ENCODE assay signal across 8 cellular contexts in genomic region chr6:129671442-129672344, GRCh38. TPM values are rescaled to one million over a fixed set of nuclear protein-coding genes. Genes with fewer than 3 reads are reported as not detected.
DNase-seq lines count a peak whose midpoint lies in the region; ATAC-seq and TF ChIP-seq lines count a peak whose summit lies in the region.

No MANE protein-coding gene starts in this region.

- WGBS in liver = 80% methylated on average over 10 of the region's 10 CpGs
- 77% methylated on average over 10 of the region's 10 CpGs for WGBS in prostate gland

- in situ Hi-C loops in Panc1 (cut with HindIII; ENCODE audit: low pct_unique_long_range_greater_than_20kb, low sequenced_read_pairs) = no loop called here

- peak overlapping the region; percentile 88 for H3K27ac Mint-ChIP-seq in activated naive CD4-positive, alpha-beta T cell treated with anti-CD3 and anti-CD28 coated beads, Interleukin-2, amount 50 U/mL, for 24 hours
- peak overlapping the region; percentile 93 for H3K27ac Mint-ChIP-seq in stimulated activated effector memory CD8-positive, alpha-beta T cell treated with anti-CD3 and anti-CD28 coated beads, Interleukin-12 subunit alpha, Interleukin-12 subunit beta, amount 100 ng/mL, for 72 hours

- CTCF ChIA-PET in Panc1 (lab: Charles Lee) = no interaction called here

- TF ChIP-seq CTCF in Panc1 (IDR thresholded peaks at IDR 0.05) (peak; percentile 33), liver (IDR thresholded peaks at IDR 0.05; ENCODE audit: low read depth, low read length, missing input control) (no peak), prostate gland (IDR thresholded peaks at IDR 0.05) (no peak)

- ATAC-seq in GM18519 (IDR thresholded peaks at IDR 0.05; ENCODE audit: low FRiP score, unreplicated experiment) (peak; percentile 77), HG02884 (IDR thresholded peaks at IDR 0.05; ENCODE audit: unreplicated experiment) (peak; percentile 70), Panc1 (no peak)
- peak; percentile 98 for ATAC-seq in stimulated activated effector memory CD8-positive, alpha-beta T cell treated with anti-CD3 and anti-CD28 coated beads, Interleukin-12 subunit alpha, Interleukin-12 subunit beta, amount 100 ng/mL, for 72 hours

- H3K9ac ChIP-seq in liver (ENCODE audit: low read depth in 1 of 2, low read length in 2 of 2) = no peak overlapping the region

- no peak for DNase-seq in Panc1 (ENCODE audit: low read depth, low spot score)
- DNase-seq in stimulated activated effector memory CD8-positive, alpha-beta T cell treated with anti-CD3 and anti-CD28 coated beads, Interleukin-12 subunit alpha, Interleukin-12 subunit beta, amount 100 ng/mL, for 72 hours (ENCODE audit: low spot score in 2 of 2) = peak; percentile 28 to 83
- DNase-seq in prostate gland (ENCODE audit: low spot score) = no peak
- no peak for DNase-seq in NCI-H2081 treated with DMSO at 0.1 percent for 48 hours (lab: John Stamatoyannopoulos, UW)

- intact Hi-C loops in Panc1 (cut with micrococcal nuclease; ENCODE audit: unreplicated experiment) = no loop called here
- intact Hi-C loops in prostate gland (cut with DNase I) = no loop called here

- H3K4me3 ChIP-seq in Panc1 (ENCODE audit: low read depth in 2 of 2, low read length in 2 of 2) (no peak overlapping the region), liver (ENCODE audit: low read depth in 1 of 3, low read length in 3 of 3) (no peak overlapping the region), prostate gland (no peak overlapping the region)

- no peaks in the 10 kb centered on the region for H3K27me3 Mint-ChIP-seq in activated naive CD4-positive, alpha-beta T cell treated with anti-CD3 and anti-CD28 coated beads, Interleukin-2, amount 50 U/mL, for 24 hours

- POLR2A ChIA-PET in Panc1 (lab: Charles Lee) = no interaction called here

- H3K4me1 ChIP-seq in Panc1 (ENCODE audit: control insufficient read depth, insufficient read depth, low read length) = peaks cover 21% of the 10 kb centered on the region
- no peaks in the 10 kb centered on the region for H3K4me1 ChIP-seq in liver (ENCODE audit: control insufficient read depth in 4 of 4, insufficient read depth in 4 of 4, low read length in 3 of 4)
- H3K4me1 ChIP-seq in prostate gland (replicated peaks) = no peaks in the 10 kb centered on the region

- H3K9me3 Mint-ChIP-seq in activated naive CD4-positive, alpha-beta T cell treated with anti-CD3 and anti-CD28 coated beads, Interleukin-2, amount 50 U/mL, for 24 hours = no peaks in the 10 kb centered on the region
- no peaks in the 10 kb centered on the region for H3K9me3 Mint-ChIP-seq in stimulated activated effector memory CD8-positive, alpha-beta T cell treated with anti-CD3 and anti-CD28 coated beads, Interleukin-12 subunit alpha, Interleukin-12 subunit beta, amount 100 ng/mL, for 72 hours

- H3K27me3 ChIP-seq in Panc1 (ENCODE audit: control insufficient read depth, insufficient read depth, low read length) = no peaks in the 10 kb centered on the region
- H3K27me3 ChIP-seq in liver (ENCODE audit: control insufficient read depth in 4 of 4, insufficient read depth in 4 of 4, low read length in 3 of 4) = no peaks in the 10 kb centered on the region
- H3K27me3 ChIP-seq in prostate gland (replicated peaks; ENCODE audit: insufficient read depth) = no peaks in the 10 kb centered on the region

- peaks cover 40% of the 10 kb centered on the region for H3K4me1 Mint-ChIP-seq in activated naive CD4-positive, alpha-beta T cell treated with anti-CD3 and anti-CD28 coated beads, Interleukin-2, amount 50 U/mL, for 24 hours
- peaks cover 53% of the 10 kb centered on the region for H3K4me1 Mint-ChIP-seq in stimulated activated effector memory CD8-positive, alpha-beta T cell treated with anti-CD3 and anti-CD28 coated beads, Interleukin-12 subunit alpha, Interleukin-12 subunit beta, amount 100 ng/mL, for 72 hours

- no peak for TF ChIP-seq POLR2A in prostate gland (IDR thresholded peaks at IDR 0.05)

- H3K36me3 Mint-ChIP-seq in activated naive CD4-positive, alpha-beta T cell treated with anti-CD3 and anti-CD28 coated beads, Interleukin-2, amount 50 U/mL, for 24 hours = no peaks in the 10 kb centered on the region
- H3K36me3 Mint-ChIP-seq in stimulated activated effector memory CD8-positive, alpha-beta T cell treated with anti-CD3 and anti-CD28 coated beads, Interleukin-12 subunit alpha, Interleukin-12 subunit beta, amount 100 ng/mL, for 72 hours = peaks cover 6% of the 10 kb centered on the region

- TF ChIP-seq RAD21 in liver (IDR thresholded peaks at IDR 0.05) = peak; percentile 48 to 68

- peak overlapping the region; percentile 75 for H3K4me3 Mint-ChIP-seq in activated naive CD4-positive, alpha-beta T cell treated with anti-CD3 and anti-CD28 coated beads, Interleukin-2, amount 50 U/mL, for 24 hours
- peak overlapping the region; percentile 70 for H3K4me3 Mint-ChIP-seq in stimulated activated effector memory CD8-positive, alpha-beta T cell treated with anti-CD3 and anti-CD28 coated beads, Interleukin-12 subunit alpha, Interleukin-12 subunit beta, amount 100 ng/mL, for 72 hours

- H3K36me3 ChIP-seq in Panc1 (ENCODE audit: control insufficient read depth, insufficient read depth, low read length) (no peaks in the 10 kb centered on the region), liver (ENCODE audit: control insufficient read depth in 4 of 4, insufficient read depth in 3 of 4, low read depth in 1 of 4, low read length in 3 of 4) (no peaks in the 10 kb centered on the region), prostate gland (no peaks in the 10 kb centered on the region)

- no TSS peak for BruUV-seq in Panc1 (replicated peaks; lab: Mats Ljungman, UMichigan)

- H3K9me3 ChIP-seq in Panc1 (ENCODE audit: control insufficient read depth, insufficient read depth, low read depth, low read length) (no peaks in the 10 kb centered on the region), liver (ENCODE audit: control insufficient read depth in 4 of 4, low read length in 3 of 4) (no peaks in the 10 kb centered on the region), prostate gland (no peaks in the 10 kb centered on the region)

- H3K27ac ChIP-seq in Panc1 (ENCODE audit: low read length) (peak overlapping the region; percentile 49), liver (ENCODE audit: low read depth in 1 of 2, low read length in 2 of 2) (peak overlapping the region; percentile 16 to 28), prostate gland (no peak overlapping the region)

TF ChIP-seq in liver, 16 proteins besides CTCF, POLR2A, EP300 and RAD21:
- TF ChIP-seq HNF4G (IDR thresholded peaks at IDR 0.05) (no peak), ATF3 (IDR thresholded peaks at IDR 0.05) (no peak), REST (IDR thresholded peaks at IDR 0.05) (no peak), YY1 (IDR thresholded peaks at IDR 0.05) (peak; percentile 28), RXRA (IDR thresholded peaks at IDR 0.05) (peak in 1 of 2 donors; percentile 28), FOXA2 (IDR thresholded peaks at IDR 0.05) (no peak), MAX (IDR thresholded peaks at IDR 0.05) (no peak), HNF4A (conservative IDR thresholded peaks at IDR 0.05) (no peak)

RNA-seq across cellular contexts. Expression of gene ARHGAP18, which starts 38.3 kb away (rescaled TPM):
- 11.6 TPM for total RNA-seq in Panc1 (2021; ENCODE audit: unreplicated experiment)
- polyA plus RNA-seq in Panc1 (2012; ENCODE audit: insufficient read length) = 1.6 TPM
- total RNA-seq in liver = 1 to 10 TPM; 3.1 to 8.0 TPM
- polyA plus RNA-seq in liver = 1 to 10 TPM; 1.6 to 2.9 TPM
- total RNA-seq in prostate gland = 10 to 100 TPM; 15.0 to 29.1 TPM

Comparison
In these comparisons a context has a peak if more than half of its experiments do, and no peak if none do; other contexts are left out.
1. DNase-seq: peak in stimulated activated effector memory CD8-positive, alpha-beta T cell treated with anti-CD3 and anti-CD28 coated beads, Interleukin-12 subunit alpha, Interleukin-12 subunit beta, amount 100 ng/mL, for 72 hours (2 of 2); none in Panc1 (single experiment), prostate gland (single experiment) and NCI-H2081 treated with DMSO at 0.1 percent for 48 hours (single experiment).
2. H3K27ac ChIP-seq: peak in Panc1 (single experiment) and liver (2 of 2); none in prostate gland (0 of 2).